In genomic region chr6:89951574-89952360, GRCh38 we compare ENCODE assay signal across 8 cellular contexts. TPM values are rescaled to one million over a fixed set of nuclear protein-coding genes. Genes with fewer than 3 reads are reported as not detected.
DNase-seq lines count a peak whose midpoint lies in the region; ATAC-seq, FAIRE-seq and TF ChIP-seq lines count a peak whose summit lies in the region.

No MANE protein-coding gene starts in this region.

- no peaks in the 10 kb centered on the region for H3K9me3 Mint-ChIP-seq in CD8-positive, alpha-beta memory T cell
- peaks cover 2% of the 10 kb centered on the region for H3K9me3 Mint-ChIP-seq in astrocyte (ENCODE audit: unreplicated experiment)

- peak overlapping the region; percentile 69 for H3K4me2 ChIP-seq in astrocyte (ENCODE audit: low read length)

- H3K27me3 Mint-ChIP-seq in CD8-positive, alpha-beta memory T cell = no peaks in the 10 kb centered on the region
- H3K27me3 Mint-ChIP-seq in astrocyte (ENCODE audit: low read depth, unreplicated experiment) = no peaks in the 10 kb centered on the region

- H4K20me1 ChIP-seq in astrocyte (ENCODE audit: insufficient read depth, low read length) = no peaks in the 10 kb centered on the region

- H3K4me1 ChIP-seq in CD8-positive, alpha-beta memory T cell (ENCODE audit: insufficient read depth, low read length) = peaks cover 51% of the 10 kb centered on the region
- peaks cover 30% of the 10 kb centered on the region for H3K4me1 ChIP-seq in astrocyte (ENCODE audit: insufficient read depth, low read length)
- no peaks in the 10 kb centered on the region for H3K4me1 ChIP-seq in small intestine (ENCODE audit: control insufficient read depth in 2 of 2, insufficient read depth in 1 of 2, low read depth in 1 of 2, low read length in 1 of 2)

- peaks cover 4% of the 10 kb centered on the region for H3K36me3 ChIP-seq in CD8-positive, alpha-beta memory T cell (ENCODE audit: insufficient read depth, low read length)
- H3K36me3 ChIP-seq in astrocyte (ENCODE audit: insufficient read depth, low read length) (no peaks in the 10 kb centered on the region), small intestine (ENCODE audit: control insufficient read depth in 2 of 2, insufficient read depth in 2 of 2, low read length in 2 of 2) (no peaks in the 10 kb centered on the region)

- no peak for TF ChIP-seq CTCF in astrocyte (IDR thresholded peaks at IDR 0.05; ENCODE audit: insufficient read depth, low read depth, low read length)

- H3K9ac ChIP-seq in astrocyte (ENCODE audit: low read length) = peak overlapping the region; percentile 1

- H3K79me2 ChIP-seq in astrocyte (ENCODE audit: insufficient read depth, low read length) = no peaks in the 10 kb centered on the region

- no peak overlapping the region for H3K4me3 ChIP-seq in CD8-positive, alpha-beta memory T cell (ENCODE audit: low read length)
- H3K4me3 ChIP-seq in astrocyte (ENCODE audit: insufficient read depth, low read depth, low read length) (no peak overlapping the region), small intestine (ENCODE audit: low read depth in 1 of 2, low read length in 2 of 2) (no peak overlapping the region)

- H3K4me1 Mint-ChIP-seq in CD8-positive, alpha-beta memory T cell = peaks cover 53 to 63% (median 63%) of the 10 kb centered on the region in 3 donors
- H3K4me1 Mint-ChIP-seq in astrocyte (ENCODE audit: low read depth, unreplicated experiment) = peaks cover 14% of the 10 kb centered on the region

- H3K27ac Mint-ChIP-seq in CD8-positive, alpha-beta memory T cell = peak overlapping the region; percentile 57 to 95 (median 92)
- no peak overlapping the region for H3K27ac Mint-ChIP-seq in astrocyte (ENCODE audit: unreplicated experiment)

- no peaks in the 10 kb centered on the region for H3K9me3 ChIP-seq in CD8-positive, alpha-beta memory T cell (ENCODE audit: low read length)
- H3K9me3 ChIP-seq in astrocyte (ENCODE audit: insufficient read depth, low read depth, low read length) (no peaks in the 10 kb centered on the region), small intestine (ENCODE audit: control insufficient read depth, low read depth) (no peaks in the 10 kb centered on the region)

- ATAC-seq in HG02642 (IDR thresholded peaks at IDR 0.05; ENCODE audit: poor library complexity, unreplicated experiment) (no peak), GM21619 (IDR thresholded peaks at IDR 0.05; ENCODE audit: unreplicated experiment) (no peak)

- WGBS in small intestine, 3 donors = 44 to 58% (median 49%) methylated on average over 19 of the region's 19 CpGs

- FAIRE-seq in astrocyte (lab: Jason Lieb, UNC) (no peak), small intestine (lab: Jason Lieb, UNC) (no peak)

- H3K36me3 Mint-ChIP-seq in CD8-positive, alpha-beta memory T cell = peaks cover 0 to 39% (median 5%) of the 10 kb centered on the region in 3 donors
- H3K36me3 Mint-ChIP-seq in astrocyte (ENCODE audit: low read depth, unreplicated experiment) = peaks cover 16% of the 10 kb centered on the region

- peak overlapping the region; percentile 14 to 75 (median 64) for H3K4me3 Mint-ChIP-seq in CD8-positive, alpha-beta memory T cell
- H3K4me3 Mint-ChIP-seq in astrocyte (ENCODE audit: unreplicated experiment) = no peak overlapping the region

- H2AFZ ChIP-seq in astrocyte (ENCODE audit: low read depth, low read length) = peak overlapping the region; percentile 30

- POLR2A ChIA-PET in CD8-positive, alpha-beta memory T cell (lab: Charles Lee) = interaction anchor here (1.1 kb wide), 1 partner anchor 11 kb away, joined by 3 read pairs; no protein-coding TSS in a partner anchor

- H3K27ac ChIP-seq in CD8-positive, alpha-beta memory T cell (ENCODE audit: low read depth, low read length) = peak overlapping the region; percentile 8
- H3K27ac ChIP-seq in astrocyte (ENCODE audit: low read depth, low read length) (peak overlapping the region; percentile 15), small intestine (ENCODE audit: low read depth in 1 of 2, low read length in 1 of 2) (no peak overlapping the region)

- DNase-seq in CD8-positive, alpha-beta memory T cell = no peak
- DNase-seq in Kasumi-1 (lab: John Stamatoyannopoulos, UW) (peak; percentile 31 to 33), astrocyte (ENCODE audit: low read depth) (peak; percentile 71), lung microvascular endothelial cell (ENCODE audit: low read depth in 2 of 2) (peak; percentile 16 to 80), RKO (ENCODE audit: low spot score) (no peak), small intestine (no peak)

- H3K27me3 ChIP-seq in CD8-positive, alpha-beta memory T cell (ENCODE audit: insufficient read depth, low read length, poor library complexity, severe bottlenecking) = no peaks in the 10 kb centered on the region
- no peaks in the 10 kb centered on the region for H3K27me3 ChIP-seq in astrocyte (ENCODE audit: insufficient read depth, low read length)
- H3K27me3 ChIP-seq in small intestine (ENCODE audit: control insufficient read depth in 2 of 2, insufficient read depth in 2 of 2, low read length in 2 of 2) = no peaks in the 10 kb centered on the region

- CTCF ChIA-PET in CD8-positive, alpha-beta memory T cell (lab: Charles Lee) = interaction anchor here (0.6 to 2.6 kb wide), 9 partner anchors 9 to 527 kb away, joined by 3 to 9 read pairs (median 4); no protein-coding TSS in a partner anchor

RNA-seq across cellular contexts. Expression of gene GJA10, which starts 57.5 kb away (rescaled TPM):
- not detected for total RNA-seq in CD8-positive, alpha-beta memory T cell
- polyA plus RNA-seq in CD8-positive, alpha-beta memory T cell = not detected
- total RNA-seq in astrocyte (not detected in 2 replicates), lung microvascular endothelial cell (not detected in 2 replicates)
- not detected for polyA plus RNA-seq in small intestine

Comparison
In these comparisons a context has a peak if more than half of its experiments do, and no peak if none do; other contexts are left out.
1. DNase-seq: peak in Kasumi-1 (2 of 2), astrocyte (single experiment) and lung microvascular endothelial cell (2 of 2); none in CD8-positive, alpha-beta memory T cell (0 of 5), RKO (single experiment) and small intestine (single experiment).
2. H3K27ac ChIP-seq: peak in CD8-positive, alpha-beta memory T cell (single experiment) and astrocyte (single experiment); none in small intestine (0 of 2).